In genomic region chr11:117717485-117718314, GRCh38 we compare ENCODE assay signal across 10 cellular contexts.
DNase-seq lines count a peak whose midpoint lies in the region; TF ChIP-seq lines count a peak whose summit lies in the region.
"Had no signal": no experiment of that assay in that cellular context is flagged by ENCODE, and none has a peak within 500 bp of the region (broad histone marks: within the 10 kb centered on the region; RNA-seq: fewer than 3 reads in every experiment).

No MANE protein-coding gene starts in this region.

- CTCF ChIA-PET in activated CD4-positive, alpha-beta memory T cell treated with anti-CD3 and anti-CD28 coated beads for 36 hours (lab: Charles Lee): no interaction called here

- WGBS in stomach, 5 donors: 42 to 61% (median 53%) methylated on average over 21 to 25 of the region's 25 CpGs

- no peaks in the 10 kb centered on the region for H3K9me3 Mint-ChIP-seq in activated CD4-positive, alpha-beta memory T cell treated with anti-CD3 and anti-CD28 coated beads for 36 hours
- no peaks in the 10 kb centered on the region for H3K9me3 Mint-ChIP-seq in activated CD4-positive, alpha-beta T cell treated with anti-CD3 and anti-CD28 coated beads, Interleukin-2, amount 10 ng/mL, durations not matched to agents 24 days and 14 days
- H3K9me3 Mint-ChIP-seq: dendritic cell treated with granulocyte-macrophage colony-stimulating factor and Interleukin-4, amounts not matched to agents 40 ng/mL and 50 ng/mL, for 4 days had no signal

- no peak for TF ChIP-seq CTCF in stomach (IDR thresholded peaks at IDR 0.05)

- DNase-seq in NCI-H1092 (lab: John Stamatoyannopoulos, UW) (peak; percentile 82), SHP77 (lab: John Stamatoyannopoulos, UW) (peak; percentile 79 to 84), iPS-NIHi7 (ENCODE audit: extremely low spot score) (peak; percentile 68), stomach (peak; percentile 32), NCI-H2171 (lab: John Stamatoyannopoulos, UW) (no peak)
- DNase-seq in activated CD4-positive, alpha-beta memory T cell treated with anti-CD3 and anti-CD28 coated beads for 36 hours: no peak
- no peak for DNase-seq in activated CD4-positive, alpha-beta T cell treated with anti-CD3 and anti-CD28 coated beads, Interleukin-2, amount 50 U/mL, for 4 hours
- no peak for DNase-seq in activated CD4-positive, alpha-beta T cell treated with anti-CD3 and anti-CD28 coated beads, Interleukin-2, amount 10 ng/mL, durations not matched to agents 24 days and 14 days

- no peak for TF ChIP-seq POLR2A in stomach (IDR thresholded peaks at IDR 0.05)

- TF ChIP-seq EP300 in stomach (IDR thresholded peaks at IDR 0.05): no peak

- H3K27ac ChIP-seq in stomach: no peak overlapping the region

- POLR2A ChIA-PET in activated CD4-positive, alpha-beta memory T cell treated with anti-CD3 and anti-CD28 coated beads for 36 hours (lab: Charles Lee): no interaction called here

- H3K36me3 Mint-ChIP-seq in activated CD4-positive, alpha-beta memory T cell treated with anti-CD3 and anti-CD28 coated beads for 36 hours: no peaks in the 10 kb centered on the region
- no peaks in the 10 kb centered on the region for H3K36me3 Mint-ChIP-seq in activated CD4-positive, alpha-beta T cell treated with anti-CD3 and anti-CD28 coated beads, Interleukin-2, amount 10 ng/mL, durations not matched to agents 24 days and 14 days (ENCODE audit: low read depth)

- no peaks in the 10 kb centered on the region for H3K27me3 ChIP-seq in stomach

- H3K36me3 ChIP-seq in stomach: no peaks in the 10 kb centered on the region

- no peaks in the 10 kb centered on the region for H3K4me1 Mint-ChIP-seq in activated CD4-positive, alpha-beta memory T cell treated with anti-CD3 and anti-CD28 coated beads for 36 hours (ENCODE audit: low read depth)
- no peaks in the 10 kb centered on the region for H3K4me1 Mint-ChIP-seq in activated CD4-positive, alpha-beta T cell treated with anti-CD3 and anti-CD28 coated beads, Interleukin-2, amount 10 ng/mL, durations not matched to agents 24 days and 14 days

- intact Hi-C loops in stomach (cut with DNase I; ENCODE audit: low total_unique reads): no loop called here
- intact Hi-C loops in activated CD4-positive, alpha-beta memory T cell treated with anti-CD3 and anti-CD28 coated beads for 36 hours (cut with micrococcal nuclease): no loop called here
- intact Hi-C loops in activated CD4-positive, alpha-beta T cell treated with anti-CD3 and anti-CD28 coated beads, Interleukin-2, amount 10 ng/mL, durations not matched to agents 24 days and 14 days (cut with micrococcal nuclease): no loop called here

- H3K27me3 Mint-ChIP-seq in activated CD4-positive, alpha-beta memory T cell treated with anti-CD3 and anti-CD28 coated beads for 36 hours: peaks cover 14% of the 10 kb centered on the region
- peaks cover 6% of the 10 kb centered on the region for H3K27me3 Mint-ChIP-seq in activated CD4-positive, alpha-beta T cell treated with anti-CD3 and anti-CD28 coated beads, Interleukin-2, amount 10 ng/mL, durations not matched to agents 24 days and 14 days

- no peaks in the 10 kb centered on the region for H3K9me3 ChIP-seq in stomach

- H3K4me3 Mint-ChIP-seq in activated CD4-positive, alpha-beta memory T cell treated with anti-CD3 and anti-CD28 coated beads for 36 hours: no peak overlapping the region
- no peak overlapping the region for H3K4me3 Mint-ChIP-seq in activated CD4-positive, alpha-beta T cell treated with anti-CD3 and anti-CD28 coated beads, Interleukin-2, amount 10 ng/mL, durations not matched to agents 24 days and 14 days
- H3K4me3 Mint-ChIP-seq: dendritic cell treated with granulocyte-macrophage colony-stimulating factor and Interleukin-4, amounts not matched to agents 40 ng/mL and 50 ng/mL, for 4 days had no signal

- peaks cover 0 to 10% (median 5%) of the 10 kb centered on the region in 4 donors for H3K4me1 ChIP-seq in stomach

- H3K4me3 ChIP-seq in stomach: no peak overlapping the region
- H3K4me3 ChIP-seq: GM12878 had no signal

- no peak overlapping the region for H3K27ac Mint-ChIP-seq in activated CD4-positive, alpha-beta memory T cell treated with anti-CD3 and anti-CD28 coated beads for 36 hours
- no peak overlapping the region for H3K27ac Mint-ChIP-seq in activated CD4-positive, alpha-beta T cell treated with anti-CD3 and anti-CD28 coated beads, Interleukin-2, amount 10 ng/mL, durations not matched to agents 24 days and 14 days
- H3K27ac Mint-ChIP-seq: dendritic cell treated with granulocyte-macrophage colony-stimulating factor and Interleukin-4, amounts not matched to agents 40 ng/mL and 50 ng/mL, for 4 days had no signal

Comparison
In these comparisons a context has a peak if more than half of its experiments do, and no peak if none do; other contexts are left out.
1. DNase-seq: peak in NCI-H1092 (single experiment), SHP77 (2 of 2), iPS-NIHi7 (single experiment) and stomach (single experiment); none in activated CD4-positive, alpha-beta memory T cell treated with anti-CD3 and anti-CD28 coated beads for 36 hours (single experiment), NCI-H2171 (single experiment), activated CD4-positive, alpha-beta T cell treated with anti-CD3 and anti-CD28 coated beads, Interleukin-2, amount 50 U/mL, for 4 hours (0 of 2) and activated CD4-positive, alpha-beta T cell treated with anti-CD3 and anti-CD28 coated beads, Interleukin-2, amount 10 ng/mL, durations not matched to agents 24 days and 14 days (single experiment).